Comparison of ENCODE assay signal across 8 cellular contexts in genomic region chr5:132456553-132457361, GRCh38. TPM values are rescaled to one million over a fixed set of nuclear protein-coding genes. Genes with fewer than 3 reads are reported as not detected.
A peak's percentile ranks its signal among the peaks of the same experiment; 100 is the strongest.
DNase-seq lines count a peak whose midpoint lies in the region; ATAC-seq lines count a peak whose summit lies in the region.

No MANE protein-coding gene starts in this region.

- peak overlapping the region; percentile 63 for H3K4me3 Mint-ChIP-seq in activated CD8-positive, alpha-beta T cell treated with anti-CD3 and anti-CD28 coated beads, Interleukin-2, amount 10 ng/mL, durations not matched to agents 7 days and 5 days

- H3K27me3 Mint-ChIP-seq in activated CD8-positive, alpha-beta T cell treated with anti-CD3 and anti-CD28 coated beads, Interleukin-2, amount 10 ng/mL, durations not matched to agents 7 days and 5 days (ENCODE audit: low read depth) = no peaks in the 10 kb centered on the region

- peaks cover 76% of the 10 kb centered on the region for H3K36me3 Mint-ChIP-seq in activated CD8-positive, alpha-beta T cell treated with anti-CD3 and anti-CD28 coated beads, Interleukin-2, amount 10 ng/mL, durations not matched to agents 7 days and 5 days (ENCODE audit: low read depth)

- H3K4me3 ChIP-seq in Jurkat, Clone E6-1 (ENCODE audit: low read length) = peak overlapping the region; percentile 19; the same call in 1 of the 2 replicates

- DNase-seq in AG08395 (ENCODE audit: low spot score) (peak; percentile 86), fibroblast of gingiva (ENCODE audit: low read depth) (peak; percentile 75), renal cortical epithelial cell (ENCODE audit: low read depth) (peak; percentile 67), NCI-H1105 treated with DMSO at 0.1 percent for 48 hours (lab: John Stamatoyannopoulos, UW) (no peak), ecto neural progenitor cell (ENCODE audit: low spot score) (no peak)
- DNase-seq in Jurkat, Clone E6-1 (ENCODE audit: low read depth, low spot score) = peak; percentile 84
- peak; percentile 77 for DNase-seq in activated CD8-positive, alpha-beta T cell treated with anti-CD3 and anti-CD28 coated beads, Interleukin-2, amount 10 ng/mL, durations not matched to agents 7 days and 5 days

- peaks cover 94% of the 10 kb centered on the region for H3K4me1 Mint-ChIP-seq in activated CD8-positive, alpha-beta T cell treated with anti-CD3 and anti-CD28 coated beads, Interleukin-2, amount 10 ng/mL, durations not matched to agents 7 days and 5 days (ENCODE audit: low read depth)

- peak overlapping the region; percentile 99 for H3K27ac Mint-ChIP-seq in activated CD8-positive, alpha-beta T cell treated with anti-CD3 and anti-CD28 coated beads, Interleukin-2, amount 10 ng/mL, durations not matched to agents 7 days and 5 days

- no peaks in the 10 kb centered on the region for H3K9me3 Mint-ChIP-seq in activated CD8-positive, alpha-beta T cell treated with anti-CD3 and anti-CD28 coated beads, Interleukin-2, amount 10 ng/mL, durations not matched to agents 7 days and 5 days (ENCODE audit: insufficient read depth)

- peak; percentile 56 for ATAC-seq in GM19452 (IDR thresholded peaks at IDR 0.05; ENCODE audit: unreplicated experiment)
- peak; percentile 69 for ATAC-seq in activated CD8-positive, alpha-beta T cell treated with anti-CD3 and anti-CD28 coated beads, Interleukin-2, amount 10 ng/mL, durations not matched to agents 7 days and 5 days

- POLR2A ChIA-PET in activated CD8-positive, alpha-beta T cell treated with anti-CD3 and anti-CD28 coated beads, Interleukin-2, amount 10 ng/mL, durations not matched to agents 7 days and 5 days (lab: Charles Lee) = interaction anchor here (0.7 to 8.1 kb wide), 11 partner anchors 9 to 45 kb away, joined by 3 to 175 read pairs (median 32); partner anchors contain the start of gene IRF1

- CTCF ChIA-PET in activated CD8-positive, alpha-beta T cell treated with anti-CD3 and anti-CD28 coated beads, Interleukin-2, amount 10 ng/mL, durations not matched to agents 7 days and 5 days (lab: Charles Lee) = interaction anchor here (0.9 to 7.8 kb wide), 18 partner anchors 12 to 70 kb away, joined by 3 to 141 read pairs (median 10); partner anchors contain the start of gene IRF1

RNA-seq across cellular contexts. Expression of gene IRF1, which starts 33.8 kb away (rescaled TPM):
- 67.5 TPM for polyA plus RNA-seq in Jurkat, Clone E6-1 (2012; ENCODE audit: insufficient read depth, insufficient read length)
- 100 to 1,000 TPM; 221 to 228 TPM for total RNA-seq in activated CD8-positive, alpha-beta T cell treated with anti-CD3 and anti-CD28 coated beads, Interleukin-2, amount 10 ng/mL, durations not matched to agents 7 days and 5 days
- 28.7 and 35.1 TPM in 2 replicates for total RNA-seq in renal cortical epithelial cell

Comparison
In these comparisons a context has a peak if more than half of its experiments do, and no peak if none do; other contexts are left out.
1. DNase-seq: peak in AG08395 (single experiment), Jurkat, Clone E6-1 (single experiment), activated CD8-positive, alpha-beta T cell treated with anti-CD3 and anti-CD28 coated beads, Interleukin-2, amount 10 ng/mL, durations not matched to agents 7 days and 5 days (single experiment), fibroblast of gingiva (single experiment) and renal cortical epithelial cell (single experiment); none in NCI-H1105 treated with DMSO at 0.1 percent for 48 hours (single experiment) and ecto neural progenitor cell (single experiment).